ENCODE assay signal across 1 cellular context in the genomic region with DNA sequence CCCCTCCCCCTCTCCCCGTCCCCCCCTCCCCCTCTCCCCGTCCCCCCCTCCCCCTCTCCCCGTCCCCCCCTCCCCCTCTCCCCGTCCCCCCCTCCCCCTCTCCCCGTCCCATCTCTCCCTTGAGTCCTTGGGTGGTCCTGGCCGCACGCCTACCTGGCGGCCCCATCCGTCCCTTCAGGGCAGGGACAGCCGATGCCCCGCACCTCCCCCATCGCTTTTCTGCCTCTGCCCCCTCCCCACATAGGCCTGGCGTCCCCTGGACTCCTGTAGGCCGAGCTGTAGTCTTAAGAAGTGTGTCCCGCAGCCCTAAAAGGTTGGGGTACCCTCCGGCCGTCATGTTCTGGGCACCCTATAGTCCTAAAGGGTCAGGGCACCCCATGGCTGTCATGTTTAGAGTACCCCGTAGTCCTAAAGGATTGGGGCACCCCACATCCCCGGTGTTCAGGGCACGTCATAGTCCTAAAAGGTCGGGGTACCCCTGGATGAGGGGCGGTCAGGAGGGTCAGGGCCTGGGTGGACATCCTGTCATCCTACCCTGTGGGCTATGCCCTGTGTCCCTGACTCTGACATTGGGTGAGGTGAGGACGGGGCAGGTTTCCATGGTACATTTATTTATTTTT.
TF ChIP-seq lines count a peak whose summit lies in the region.

No MANE protein-coding gene starts in this region.

TF ChIP-seq in HepG2, 621 proteins besides CTCF, POLR2A, EP300 and RAD21:
- TF ChIP-seq HNRNPL (IDR thresholded peaks at IDR 0.05; ENCODE audit: low read depth, low read length) (no peak), HNRNPLL (IDR thresholded peaks at IDR 0.05; ENCODE audit: low read depth, low read length, poor library complexity, severe bottlenecking) (no peak), ZFYVE20 (CRISPR knock-in tag; IDR thresholded peaks at IDR 0.05; ENCODE audit: borderline replicate concordance, low read depth) (no peak), EZH2 (conservative IDR thresholded peaks at IDR 0.05; ENCODE audit: low read depth, low read length) (no peak), KMT2B (CRISPR knock-in tag; IDR thresholded peaks at IDR 0.05) (no peak), ZNF136 (CRISPR knock-in tag; IDR thresholded peaks at IDR 0.05; ENCODE audit: low read depth) (no peak), RXRA (CRISPR knock-in tag; IDR thresholded peaks at IDR 0.05) (no peak), ZNF468 (CRISPR knock-in tag; IDR thresholded peaks at IDR 0.05) (no peak), HOXA9 (CRISPR knock-in tag; IDR thresholded peaks at IDR 0.05; ENCODE audit: borderline replicate concordance) (no peak), ZNF263 (CRISPR knock-in tag; IDR thresholded peaks at IDR 0.05) (no peak), ZNF614 (CRISPR knock-in tag; IDR thresholded peaks at IDR 0.05; ENCODE audit: borderline replicate concordance) (no peak), TOPORS (CRISPR knock-in tag; IDR thresholded peaks at IDR 0.05) (no peak)
- TF ChIP-seq, protein P1, sequence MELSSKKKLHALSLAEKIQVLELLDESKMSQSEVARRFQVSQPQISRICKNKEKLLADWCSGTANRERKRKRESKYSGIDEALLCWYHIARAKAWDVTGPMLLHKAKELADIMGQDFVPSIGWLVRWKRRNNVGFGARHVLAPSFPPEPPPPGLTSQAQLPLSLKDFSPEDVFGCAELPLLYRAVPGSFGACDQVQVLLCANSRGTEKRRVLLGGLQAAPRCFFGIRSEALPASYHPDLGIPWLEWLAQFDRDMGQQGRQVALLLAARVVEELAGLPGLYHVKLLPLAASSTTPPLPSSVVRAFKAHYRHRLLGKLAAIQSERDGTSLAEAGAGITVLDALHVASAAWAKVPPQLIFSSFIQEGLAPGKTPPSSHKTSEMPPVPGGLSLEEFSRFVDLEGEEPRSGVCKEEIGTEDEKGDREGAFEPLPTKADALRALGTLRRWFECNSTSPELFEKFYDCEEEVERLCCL (CRISPR knock-in tag; IDR thresholded peaks at IDR 0.05; ENCODE audit: borderline replicate concordance), result no peak
- TF ChIP-seq, protein P2, sequence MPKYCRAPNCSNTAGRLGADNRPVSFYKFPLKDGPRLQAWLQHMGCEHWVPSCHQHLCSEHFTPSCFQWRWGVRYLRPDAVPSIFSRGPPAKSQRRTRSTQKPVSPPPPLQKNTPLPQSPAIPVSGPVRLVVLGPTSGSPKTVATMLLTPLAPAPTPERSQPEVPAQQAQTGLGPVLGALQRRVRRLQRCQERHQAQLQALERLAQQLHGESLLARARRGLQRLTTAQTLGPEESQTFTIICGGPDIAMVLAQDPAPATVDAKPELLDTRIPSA (CRISPR knock-in tag; IDR thresholded peaks at IDR 0.05; ENCODE audit: borderline replicate concordance), result no peak
- TF ChIP-seq, protein P3, sequence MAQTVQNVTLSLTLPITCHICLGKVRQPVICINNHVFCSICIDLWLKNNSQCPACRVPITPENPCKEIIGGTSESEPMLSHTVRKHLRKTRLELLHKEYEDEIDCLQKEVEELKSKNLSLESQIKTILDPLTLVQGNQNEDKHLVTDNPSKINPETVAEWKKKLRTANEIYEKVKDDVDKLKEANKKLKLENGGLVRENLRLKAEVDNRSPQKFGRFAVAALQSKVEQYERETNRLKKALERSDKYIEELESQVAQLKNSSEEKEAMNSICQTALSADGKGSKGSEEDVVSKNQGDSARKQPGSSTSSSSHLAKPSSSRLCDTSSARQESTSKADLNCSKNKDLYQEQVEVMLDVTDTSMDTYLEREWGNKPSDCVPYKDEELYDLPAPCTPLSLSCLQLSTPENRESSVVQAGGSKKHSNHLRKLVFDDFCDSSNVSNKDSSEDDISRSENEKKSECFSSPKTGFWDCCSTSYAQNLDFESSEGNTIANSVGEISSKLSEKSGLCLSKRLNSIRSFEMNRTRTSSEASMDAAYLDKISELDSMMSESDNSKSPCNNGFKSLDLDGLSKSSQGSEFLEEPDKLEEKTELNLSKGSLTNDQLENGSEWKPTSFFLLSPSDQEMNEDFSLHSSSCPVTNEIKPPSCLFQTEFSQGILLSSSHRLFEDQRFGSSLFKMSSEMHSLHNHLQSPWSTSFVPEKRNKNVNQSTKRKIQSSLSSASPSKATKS (CRISPR knock-in tag; IDR thresholded peaks at IDR 0.05), result no peak
- TF ChIP-seq, protein P4, sequence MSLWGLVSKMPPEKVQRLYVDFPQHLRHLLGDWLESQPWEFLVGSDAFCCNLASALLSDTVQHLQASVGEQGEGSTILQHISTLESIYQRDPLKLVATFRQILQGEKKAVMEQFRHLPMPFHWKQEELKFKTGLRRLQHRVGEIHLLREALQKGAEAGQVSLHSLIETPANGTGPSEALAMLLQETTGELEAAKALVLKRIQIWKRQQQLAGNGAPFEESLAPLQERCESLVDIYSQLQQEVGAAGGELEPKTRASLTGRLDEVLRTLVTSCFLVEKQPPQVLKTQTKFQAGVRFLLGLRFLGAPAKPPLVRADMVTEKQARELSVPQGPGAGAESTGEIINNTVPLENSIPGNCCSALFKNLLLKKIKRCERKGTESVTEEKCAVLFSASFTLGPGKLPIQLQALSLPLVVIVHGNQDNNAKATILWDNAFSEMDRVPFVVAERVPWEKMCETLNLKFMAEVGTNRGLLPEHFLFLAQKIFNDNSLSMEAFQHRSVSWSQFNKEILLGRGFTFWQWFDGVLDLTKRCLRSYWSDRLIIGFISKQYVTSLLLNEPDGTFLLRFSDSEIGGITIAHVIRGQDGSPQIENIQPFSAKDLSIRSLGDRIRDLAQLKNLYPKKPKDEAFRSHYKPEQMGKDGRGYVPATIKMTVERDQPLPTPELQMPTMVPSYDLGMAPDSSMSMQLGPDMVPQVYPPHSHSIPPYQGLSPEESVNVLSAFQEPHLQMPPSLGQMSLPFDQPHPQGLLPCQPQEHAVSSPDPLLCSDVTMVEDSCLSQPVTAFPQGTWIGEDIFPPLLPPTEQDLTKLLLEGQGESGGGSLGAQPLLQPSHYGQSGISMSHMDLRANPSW (CRISPR knock-in tag; IDR thresholded peaks at IDR 0.05; ENCODE audit: borderline replicate concordance), result no peak
- TF ChIP-seq, protein P5, sequence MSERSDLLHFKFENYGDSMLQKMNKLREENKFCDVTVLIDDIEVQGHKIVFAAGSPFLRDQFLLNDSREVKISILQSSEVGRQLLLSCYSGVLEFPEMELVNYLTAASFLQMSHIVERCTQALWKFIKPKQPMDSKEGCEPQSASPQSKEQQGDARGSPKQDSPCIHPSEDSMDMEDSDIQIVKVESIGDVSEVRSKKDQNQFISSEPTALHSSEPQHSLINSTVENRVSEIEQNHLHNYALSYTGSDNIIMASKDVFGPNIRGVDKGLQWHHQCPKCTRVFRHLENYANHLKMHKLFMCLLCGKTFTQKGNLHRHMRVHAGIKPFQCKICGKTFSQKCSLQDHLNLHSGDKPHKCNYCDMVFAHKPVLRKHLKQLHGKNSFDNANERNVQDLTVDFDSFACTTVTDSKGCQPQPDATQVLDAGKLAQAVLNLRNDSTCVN (CRISPR knock-in tag; IDR thresholded peaks at IDR 0.05; ENCODE audit: borderline replicate concordance), result no peak
